Comparison of ENCODE assay signal across 9 cellular contexts in the genomic region with DNA sequence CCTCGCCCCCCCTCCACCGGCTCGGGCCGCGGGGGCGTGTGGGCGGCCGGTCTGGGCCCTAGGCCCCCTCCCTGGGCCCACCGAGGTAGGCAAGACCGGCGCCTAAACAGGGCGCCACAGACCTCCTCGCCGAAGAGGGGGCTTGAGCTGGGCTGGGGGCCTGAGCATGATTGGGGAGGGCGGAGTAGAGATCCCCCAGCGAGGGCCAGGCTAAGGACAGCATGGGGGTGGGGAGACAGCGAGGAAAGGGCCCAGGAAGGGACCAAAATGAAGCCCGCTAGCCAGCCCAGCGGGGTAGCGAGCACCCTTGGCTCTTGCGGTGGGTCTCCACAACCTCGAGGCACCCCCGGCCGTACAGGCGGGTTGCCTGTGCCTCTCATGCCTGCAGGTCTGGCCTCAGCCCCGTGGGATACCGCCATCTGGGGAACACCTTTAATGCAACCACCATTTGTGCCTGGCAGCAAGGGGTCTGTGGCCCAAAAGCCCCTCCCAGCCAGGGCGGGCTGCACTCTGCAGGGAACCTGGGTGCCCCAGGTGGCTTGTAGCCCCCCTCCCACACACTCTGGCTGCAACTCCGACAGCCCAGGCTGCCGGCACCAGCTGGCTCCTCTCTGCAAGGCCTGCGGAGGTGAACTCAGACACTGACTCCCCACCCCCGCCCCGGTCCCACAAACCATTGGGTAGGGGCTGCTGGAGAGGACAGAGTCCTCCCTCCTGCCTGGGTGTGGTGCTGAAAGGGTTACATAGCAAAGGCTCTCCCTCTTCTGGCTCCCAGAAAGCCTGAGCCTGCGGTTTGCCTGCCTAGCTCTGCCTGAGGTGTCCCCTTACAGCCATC.
DNase-seq lines count a peak whose midpoint lies in the region; ATAC-seq, FAIRE-seq and TF ChIP-seq lines count a peak whose summit lies in the region.
"Had no signal": no experiment of that assay in that cellular context is flagged by ENCODE, and none has a peak within 500 bp of the region (broad histone marks: within the 10 kb centered on the region; RNA-seq: fewer than 3 reads in every experiment).

No MANE protein-coding gene starts in this region.

- no peak overlapping the region for H3K14ac ChIP-seq in H9 (ENCODE audit: insufficient read depth, low read length)

- H3K27ac Mint-ChIP-seq in H9 (no peak overlapping the region), astrocyte (ENCODE audit: unreplicated experiment) (no peak overlapping the region)
- H3K27ac Mint-ChIP-seq in activated CD8-positive, alpha-beta memory T cell treated with anti-CD3 and anti-CD28 coated beads, Interleukin-2, amount 10 ng/mL, durations not matched to agents 7 days and 5 days = no peak overlapping the region
- H3K27ac Mint-ChIP-seq: stimulated activated naive CD8-positive, alpha-beta T cell treated with anti-CD3 and anti-CD28 coated beads, Interleukin-15, Interleukin-2, amounts not matched to agents 100 ng/mL and 50 ng/mL, for 24 hours had no signal

- no peaks in the 10 kb centered on the region for H3K9me3 Mint-ChIP-seq in H9
- H3K9me3 Mint-ChIP-seq in astrocyte (ENCODE audit: unreplicated experiment) = peaks cover 5% of the 10 kb centered on the region
- H3K9me3 Mint-ChIP-seq in activated CD8-positive, alpha-beta memory T cell treated with anti-CD3 and anti-CD28 coated beads, Interleukin-2, amount 10 ng/mL, durations not matched to agents 7 days and 5 days (ENCODE audit: low read depth) = no peaks in the 10 kb centered on the region
- H3K9me3 Mint-ChIP-seq: stimulated activated naive CD8-positive, alpha-beta T cell treated with anti-CD3 and anti-CD28 coated beads, Interleukin-15, Interleukin-2, amounts not matched to agents 100 ng/mL and 50 ng/mL, for 24 hours had no signal

- H3K9me3 ChIP-seq in H9 (ENCODE audit: control insufficient read depth, low read depth, low read length) = no peaks in the 10 kb centered on the region
- H3K9me3 ChIP-seq in astrocyte (ENCODE audit: insufficient read depth, low read depth, low read length) = no peaks in the 10 kb centered on the region
- no peaks in the 10 kb centered on the region for H3K9me3 ChIP-seq in stomach smooth muscle (ENCODE audit: control insufficient read depth in 2 of 2, low read length in 2 of 2)

- WGBS in H9 (ENCODE audit: extremely low coverage, insufficient read length, low lambda C conversion rate) = no CpG with 5 or more reads among the region's 34 CpGs

- no peak overlapping the region for H3K18ac ChIP-seq in H9 (ENCODE audit: insufficient read length, low read depth, low read length)

- no peak overlapping the region for H4K91ac ChIP-seq in H9 (ENCODE audit: insufficient read length, low read depth, low read length)

- H2BK20ac ChIP-seq in H9 (ENCODE audit: low read depth, low read length, poor library complexity, severe bottlenecking) = no peak overlapping the region

- TF ChIP-seq CTCF in H9 (conservative IDR thresholded peaks at IDR 0.05) (no peak), astrocyte (IDR thresholded peaks at IDR 0.05; ENCODE audit: insufficient read depth, low read depth, low read length) (no peak)

- H3K4me3 ChIP-seq in astrocyte (ENCODE audit: insufficient read depth, low read depth, low read length) (peak overlapping the region; percentile 17), stomach smooth muscle (ENCODE audit: low read length in 2 of 2) (peak overlapping the region; percentile 48 to 71)

- H3K36me3 Mint-ChIP-seq in H9 (ENCODE audit: insufficient read depth in 1 of 3, low read depth in 3 of 3) = no peaks in the 10 kb centered on the region; a peak in 1 of 7 replicates
- peaks cover 3% of the 10 kb centered on the region for H3K36me3 Mint-ChIP-seq in astrocyte (ENCODE audit: low read depth, unreplicated experiment)
- no peaks in the 10 kb centered on the region for H3K36me3 Mint-ChIP-seq in activated CD8-positive, alpha-beta memory T cell treated with anti-CD3 and anti-CD28 coated beads, Interleukin-2, amount 10 ng/mL, durations not matched to agents 7 days and 5 days

- H3K4ac ChIP-seq in H9 (ENCODE audit: low read depth, low read length) = no peak overlapping the region

- CTCF ChIA-PET in activated CD8-positive, alpha-beta memory T cell treated with anti-CD3 and anti-CD28 coated beads, Interleukin-2, amount 10 ng/mL, durations not matched to agents 7 days and 5 days (lab: Charles Lee) = interaction anchor here (2.5 kb wide), 1 partner anchor 64 kb away, joined by 8 read pairs; no protein-coding TSS in a partner anchor

- H3K4me3 Mint-ChIP-seq in H9 = peak overlapping the region; percentile 60 to 76
- peak overlapping the region; percentile 57 for H3K4me3 Mint-ChIP-seq in astrocyte (ENCODE audit: unreplicated experiment)
- H3K4me3 Mint-ChIP-seq in activated CD8-positive, alpha-beta memory T cell treated with anti-CD3 and anti-CD28 coated beads, Interleukin-2, amount 10 ng/mL, durations not matched to agents 7 days and 5 days = no peak overlapping the region
- H3K4me3 Mint-ChIP-seq: stimulated activated naive CD8-positive, alpha-beta T cell treated with anti-CD3 and anti-CD28 coated beads, Interleukin-15, Interleukin-2, amounts not matched to agents 100 ng/mL and 50 ng/mL, for 24 hours had no signal

- no peak overlapping the region for H2BK12ac ChIP-seq in H9 (ENCODE audit: insufficient read length, low read depth, low read length)

- no peaks in the 10 kb centered on the region for H3K79me1 ChIP-seq in H9 (ENCODE audit: insufficient read depth, low read depth, low read length, poor library complexity, severe bottlenecking)

- H2AK5ac ChIP-seq in H9 (ENCODE audit: insufficient read length, low read length) = no peak overlapping the region

- no peak overlapping the region for H2BK5ac ChIP-seq in H9 (ENCODE audit: insufficient read length, low read length)

- H3K4me1 ChIP-seq in H9 (ENCODE audit: insufficient read depth, low read length) (no peaks in the 10 kb centered on the region), astrocyte (ENCODE audit: insufficient read depth, low read length) (peaks cover 7% of the 10 kb centered on the region), stomach smooth muscle (ENCODE audit: control insufficient read depth, insufficient read depth, low read length) (peaks cover 16% of the 10 kb centered on the region)

- DNase-seq in H9 (peak; percentile 84), astrocyte (ENCODE audit: low read depth) (no peak), islet precursor cell (peak; percentile 74), AG08395 (ENCODE audit: low spot score) (no peak), middle frontal gyrus (ENCODE audit: extremely low spot score, low spot score) (no peak), NK-92 (lab: John Stamatoyannopoulos, UW; ENCODE audit: unreplicated experiment) (no peak)
- DNase-seq in activated CD8-positive, alpha-beta memory T cell treated with anti-CD3 and anti-CD28 coated beads, Interleukin-2, amount 10 ng/mL, durations not matched to agents 7 days and 5 days = no peak

- H3K9ac ChIP-seq in H9 (ENCODE audit: extremely low read depth, insufficient read length, low read length) (no peak overlapping the region), astrocyte (ENCODE audit: low read length) (no peak overlapping the region), stomach smooth muscle (ENCODE audit: low read length in 2 of 2) (no peak overlapping the region)

- H4K20me1 ChIP-seq in H9 (ENCODE audit: control insufficient read depth, insufficient read depth, insufficient read length) (no peaks in the 10 kb centered on the region), astrocyte (ENCODE audit: insufficient read depth, low read length) (peaks cover 6% of the 10 kb centered on the region)

- no peak overlapping the region for H3K56ac ChIP-seq in H9 (ENCODE audit: insufficient read length, low read depth, low read length)

- H3K27me3 ChIP-seq in H9 (ENCODE audit: insufficient read depth, low read length) (peaks cover 46% of the 10 kb centered on the region), astrocyte (ENCODE audit: insufficient read depth, low read length) (peaks cover 67% of the 10 kb centered on the region), stomach smooth muscle (ENCODE audit: control insufficient read depth in 1 of 2, insufficient read depth in 2 of 2, low read length in 2 of 2) (peaks cover 12 to 25% of the 10 kb centered on the region in 2 donors)

- no peak overlapping the region for H4K5ac ChIP-seq in H9 (ENCODE audit: insufficient read length, low read depth, low read length)

- no peak overlapping the region for H2BK120ac ChIP-seq in H9 (ENCODE audit: low read depth, low read length, poor library complexity, severe bottlenecking)

- no peak for ATAC-seq in activated CD8-positive, alpha-beta memory T cell treated with anti-CD3 and anti-CD28 coated beads, Interleukin-2, amount 10 ng/mL, durations not matched to agents 7 days and 5 days

- H2AFZ ChIP-seq in H9 (ENCODE audit: low read length) = no peak overlapping the region
- no peak overlapping the region for H2AFZ ChIP-seq in astrocyte (ENCODE audit: low read depth, low read length)

- no peak for FAIRE-seq in astrocyte (lab: Jason Lieb, UNC)

- H2BK15ac ChIP-seq in H9 (ENCODE audit: low read depth, low read length) = no peak overlapping the region

- H4K8ac ChIP-seq in H9 (replicated peaks; ENCODE audit: insufficient read length, low read depth, low read length) = no peak overlapping the region

- H3K79me2 ChIP-seq in H9 (ENCODE audit: insufficient read depth, low read length) = no peaks in the 10 kb centered on the region
- no peaks in the 10 kb centered on the region for H3K79me2 ChIP-seq in astrocyte (ENCODE audit: insufficient read depth, low read length)

- H3K4me2 ChIP-seq in H9 (ENCODE audit: insufficient read depth, insufficient read length, low read length) (peak overlapping the region; percentile 53), astrocyte (ENCODE audit: low read length) (peak overlapping the region; percentile 82)

- H3K27me3 Mint-ChIP-seq in H9 (ENCODE audit: low read depth) = peaks cover 46% of the 10 kb centered on the region
- peaks cover 47% of the 10 kb centered on the region for H3K27me3 Mint-ChIP-seq in astrocyte (ENCODE audit: low read depth, unreplicated experiment)
- peaks cover 37% of the 10 kb centered on the region for H3K27me3 Mint-ChIP-seq in activated CD8-positive, alpha-beta memory T cell treated with anti-CD3 and anti-CD28 coated beads, Interleukin-2, amount 10 ng/mL, durations not matched to agents 7 days and 5 days

- H3T11ph ChIP-seq in H9 (ENCODE audit: low read length) = no peak overlapping the region

- no peaks in the 10 kb centered on the region for H3K36me3 ChIP-seq in astrocyte (ENCODE audit: insufficient read depth, low read length)
- no peaks in the 10 kb centered on the region for H3K36me3 ChIP-seq in stomach smooth muscle (ENCODE audit: control insufficient read depth in 2 of 2, insufficient read depth in 2 of 2, low read length in 2 of 2)

- H3K4me1 Mint-ChIP-seq in H9 = peaks cover 7 to 13% of the 10 kb centered on the region in 2 experiments
- peaks cover 7% of the 10 kb centered on the region for H3K4me1 Mint-ChIP-seq in astrocyte (ENCODE audit: low read depth, unreplicated experiment)
- H3K4me1 Mint-ChIP-seq in activated CD8-positive, alpha-beta memory T cell treated with anti-CD3 and anti-CD28 coated beads, Interleukin-2, amount 10 ng/mL, durations not matched to agents 7 days and 5 days = peaks cover 4% of the 10 kb centered on the region

- H3K23me2 ChIP-seq in H9 (ENCODE audit: insufficient read length, low read depth, low read length, poor library complexity, severe bottlenecking) = peaks cover 14% of the 10 kb centered on the region

- no peak overlapping the region for H3K27ac ChIP-seq in H9 (ENCODE audit: insufficient read length, low read depth, low read length)
- H3K27ac ChIP-seq in astrocyte (ENCODE audit: low read depth, low read length) = no peak overlapping the region
- H3K27ac ChIP-seq in stomach smooth muscle (ENCODE audit: low read length) = no peak overlapping the region

- no peak overlapping the region for H3K23ac ChIP-seq in H9 (ENCODE audit: insufficient read length, low read depth, low read length)

Comparison
In these comparisons a context has a peak if more than half of its experiments do, and no peak if none do; other contexts are left out.
1. DNase-seq: peak in H9 (single experiment) and islet precursor cell (single experiment); none in astrocyte (single experiment), AG08395 (single experiment), middle frontal gyrus (single experiment), activated CD8-positive, alpha-beta memory T cell treated with anti-CD3 and anti-CD28 coated beads, Interleukin-2, amount 10 ng/mL, durations not matched to agents 7 days and 5 days (single experiment) and NK-92 (single experiment).